9 cellular contexts compared by ENCODE assay signal in genomic region chr4:77538574-77539157, GRCh38.
DNase-seq lines count a peak whose midpoint lies in the region; ATAC-seq and TF ChIP-seq lines count a peak whose summit lies in the region.
"Had no signal": no experiment of that assay in that cellular context is flagged by ENCODE, and none has a peak within 500 bp of the region (broad histone marks: within the 10 kb centered on the region; RNA-seq: fewer than 3 reads in every experiment).

No MANE protein-coding gene starts in this region.

- no peak for TF ChIP-seq CTCF in epithelial cell of proximal tubule (conservative IDR thresholded peaks at IDR 0.05; ENCODE audit: low read depth, low read length)

- no peak for ATAC-seq in SK-N-SH treated with all-trans-retinoic acid at 6 μM for 48 hours
- ATAC-seq: gastroesophageal sphincter had no signal

- DNase-seq in ELR (ENCODE audit: low read depth): peak; percentile 3
- DNase-seq in NCI-H2029 treated with DMSO at 0.1 percent for 48 hours (lab: John Stamatoyannopoulos, UW): peak; percentile 75
- peak; percentile 22 for DNase-seq in epithelial cell of proximal tubule (ENCODE audit: low read depth)
- peak; percentile 84 for DNase-seq in renal cortical epithelial cell (ENCODE audit: low read depth)
- DNase-seq in stimulated activated CD4-positive, alpha-beta T cell treated with anti-CD3 and anti-CD28 coated beads, Interleukin-4, amount 100 ng/mL, for 24 hours: no peak
- DNase-seq in hepatic stellate cell (ENCODE audit: low spot score): no peak
- DNase-seq: NCI-H2081 treated with DMSO at 0.1 percent for 48 hours had no signal

- H3K4me3 ChIP-seq in epithelial cell of proximal tubule (ENCODE audit: low read depth, low read length): peak overlapping the region; percentile 6
- H3K4me3 ChIP-seq: gastroesophageal sphincter had no signal

TF ChIP-seq in SK-N-SH treated with all-trans-retinoic acid at 6 μM for 48 hours, 23 proteins besides CTCF, POLR2A, EP300 and RAD21:
- TF ChIP-seq SNAI2 (CRISPR knock-in tag; IDR thresholded peaks at IDR 0.05): no peak
- TF ChIP-seq ZNF565 (CRISPR knock-in tag; conservative IDR thresholded peaks at IDR 0.05; ENCODE audit: low read depth): no peak
- TF ChIP-seq RARB (CRISPR knock-in tag; IDR thresholded peaks at IDR 0.05): no peak
- TF ChIP-seq ISL1 (CRISPR knock-in tag; IDR thresholded peaks at IDR 0.05): no peak
- no peak for TF ChIP-seq CSDC2 (CRISPR knock-in tag; IDR thresholded peaks at IDR 0.05)
- TF ChIP-seq ZFP3 (CRISPR knock-in tag; IDR thresholded peaks at IDR 0.05): no peak
- no peak for TF ChIP-seq TOX (CRISPR knock-in tag; IDR thresholded peaks at IDR 0.05; ENCODE audit: borderline replicate concordance)
- TF ChIP-seq ZNF8 (CRISPR knock-in tag; IDR thresholded peaks at IDR 0.05): no peak
- TF ChIP-seq PPARA (CRISPR knock-in tag; IDR thresholded peaks at IDR 0.05; ENCODE audit: borderline replicate concordance): no peak
- TF ChIP-seq CSRNP3 (CRISPR knock-in tag; IDR thresholded peaks at IDR 0.05): no peak
- TF ChIP-seq ESRRG (CRISPR knock-in tag; IDR thresholded peaks at IDR 0.05): no peak
- TF ChIP-seq GLIS3 (CRISPR knock-in tag; IDR thresholded peaks at IDR 0.05): no peak
- no peak for TF ChIP-seq ARNTL (CRISPR knock-in tag; IDR thresholded peaks at IDR 0.05; ENCODE audit: borderline replicate concordance, low read depth)
- no peak for TF ChIP-seq ZFP30 (CRISPR knock-in tag; IDR thresholded peaks at IDR 0.05)
- TF ChIP-seq ZNF70 (CRISPR knock-in tag; IDR thresholded peaks at IDR 0.05): no peak
- no peak for TF ChIP-seq CREB5 (CRISPR knock-in tag; IDR thresholded peaks at IDR 0.05; ENCODE audit: low read depth)
- no peak for TF ChIP-seq TSHZ2 (CRISPR knock-in tag; IDR thresholded peaks at IDR 0.05)

Comparison
In these comparisons a context has a peak if more than half of its experiments do, and no peak if none do; other contexts are left out.
1. DNase-seq: peak in ELR (single experiment), NCI-H2029 treated with DMSO at 0.1 percent for 48 hours (single experiment), epithelial cell of proximal tubule (single experiment) and renal cortical epithelial cell (single experiment); none in stimulated activated CD4-positive, alpha-beta T cell treated with anti-CD3 and anti-CD28 coated beads, Interleukin-4, amount 100 ng/mL, for 24 hours (single experiment) and hepatic stellate cell (single experiment).